Comparison of ENCODE assay signal across 18 cellular contexts in genomic region chrX:134406977-134407376, GRCh38.
"Had no signal": no experiment of that assay in that cellular context is flagged by ENCODE, and none has a peak within 500 bp of the region (broad histone marks: within the 10 kb centered on the region; RNA-seq: fewer than 3 reads in every experiment).

No MANE protein-coding gene starts in this region.

- H3K36me3 Mint-ChIP-seq: natural killer cell had no signal

- H3K27ac ChIP-seq: heart left ventricle, right atrium auricular region, stomach, thoracic aorta, transverse colon, uterus had no signal

- H3K4me1 ChIP-seq: right atrium auricular region, stomach, transverse colon, uterus had no signal

- DNase-seq: effector memory CD8-positive, alpha-beta T cell; heart left ventricle; hypothalamus; kidney glomerular epithelial cell; mammary epithelial cell; mucosa of descending colon; natural killer cell; stimulated activated CD4-positive, alpha-beta T cell treated with anti-CD3 and anti-CD28 coated beads, Interleukin-12 subunit alpha, Interleukin-12 subunit beta, amount 100 ng/mL, for 4 hours; stimulated activated naive CD4-positive, alpha-beta T cell; stomach; substantia nigra; transverse colon; uterus had no signal

- H3K4me3 Mint-ChIP-seq: dendritic cell treated with granulocyte-macrophage colony-stimulating factor and Interleukin-4, amounts not matched to agents 40 ng/mL and 50 ng/mL, for 4 days; effector memory CD8-positive, alpha-beta T cell; natural killer cell; neural crest cell had no signal

- ATAC-seq: effector memory CD8-positive, alpha-beta T cell; esophagus mucosa; natural killer cell had no signal

- H3K27me3 Mint-ChIP-seq: dendritic cell treated with granulocyte-macrophage colony-stimulating factor and Interleukin-4, amounts not matched to agents 40 ng/mL and 50 ng/mL, for 4 days; effector memory CD8-positive, alpha-beta T cell had no signal

- H3K27ac Mint-ChIP-seq: dendritic cell treated with granulocyte-macrophage colony-stimulating factor and Interleukin-4, amounts not matched to agents 40 ng/mL and 50 ng/mL, for 4 days; natural killer cell had no signal

- H3K36me3 ChIP-seq: thoracic aorta, transverse colon, uterus had no signal

- H3K9me3 Mint-ChIP-seq: dendritic cell treated with granulocyte-macrophage colony-stimulating factor and Interleukin-4, amounts not matched to agents 40 ng/mL and 50 ng/mL, for 4 days; effector memory CD8-positive, alpha-beta T cell; natural killer cell had no signal

- H3K4me1 Mint-ChIP-seq: neural crest cell had no signal

- H3K27me3 ChIP-seq: heart left ventricle, right atrium auricular region, stomach, transverse colon, uterus had no signal

- H3K9me3 ChIP-seq: heart left ventricle, mucosa of descending colon, right atrium auricular region, stomach, thoracic aorta, transverse colon, uterus had no signal

- H3K4me3 ChIP-seq: heart left ventricle, mucosa of descending colon, right atrium auricular region, stomach, thoracic aorta, transverse colon, uterus had no signal
